18 cellular contexts compared by ENCODE assay signal in genomic region chr1:193634470-193634869, GRCh38.
A peak's percentile ranks its signal among the peaks of the same experiment; 100 is the strongest.
DNase-seq lines count a peak whose midpoint lies in the region; ATAC-seq and FAIRE-seq lines count a peak whose summit lies in the region.
"Had no signal": no experiment of that assay in that cellular context is flagged by ENCODE, and none has a peak within 500 bp of the region (broad histone marks: within the 10 kb centered on the region; RNA-seq: fewer than 3 reads in every experiment).

No MANE protein-coding gene starts in this region.

- peak; percentile 30 for DNase-seq in activated naive CD4-positive, alpha-beta T cell treated with anti-CD3 and anti-CD28 coated beads for 36 hours
- DNase-seq in activated naive CD4-positive, alpha-beta T cell (lab: John Stamatoyannopoulos, UW): no peak
- DNase-seq in NOMO-1 treated with DMSO at 0.1 percent for 48 hours (lab: John Stamatoyannopoulos, UW; ENCODE audit: unreplicated experiment): peak; percentile 9
- DNase-seq in effector memory CD8-positive, alpha-beta T cell: no peak
- DNase-seq in small intestine: peak; percentile 27
- DNase-seq in effector CD4-positive, alpha-beta T cell: no peak
- DNase-seq: DMS 273 treated with DMSO at 0.1 percent for 48 hours; left ventricle myocardium inferior; NCI-H1694 treated with DMSO at 0.1 percent for 48 hours; NCI-H524; psoas muscle; stimulated activated CD4-positive, alpha-beta T cell treated with anti-CD3 and anti-CD28 coated beads, Interleukin-2, amount 100 ng/mL, for 48 hours; T-helper 1 cell; upper lobe of left lung had no signal

- no peaks in the 10 kb centered on the region for H3K9me3 Mint-ChIP-seq in activated naive CD4-positive, alpha-beta T cell treated with anti-CD3 and anti-CD28 coated beads for 36 hours
- H3K9me3 Mint-ChIP-seq in effector memory CD8-positive, alpha-beta T cell: no peaks in the 10 kb centered on the region
- H3K9me3 Mint-ChIP-seq: activated T-helper 1 cell treated with anti-CD3 and anti-CD28 coated beads, Interleukin-12 subunit alpha, Interleukin-12 subunit beta, Interleukin-2, Interleukin-4 antibody, amounts not matched to agents 30 ng/mL and 10 ng/mL and 1 ng/mL, durations not matched to agents 14 hours and 24 hours and 36 hours had no signal

- no peak overlapping the region for H3K27ac Mint-ChIP-seq in activated naive CD4-positive, alpha-beta T cell treated with anti-CD3 and anti-CD28 coated beads for 36 hours
- peak overlapping the region; percentile 9 to 35 for H3K27ac Mint-ChIP-seq in effector memory CD8-positive, alpha-beta T cell
- H3K27ac Mint-ChIP-seq: activated T-helper 1 cell treated with anti-CD3 and anti-CD28 coated beads, Interleukin-12 subunit alpha, Interleukin-12 subunit beta, Interleukin-2, Interleukin-4 antibody, amounts not matched to agents 30 ng/mL and 10 ng/mL and 1 ng/mL, durations not matched to agents 14 hours and 24 hours and 36 hours had no signal

- no peaks in the 10 kb centered on the region for H3K36me3 ChIP-seq in small intestine (ENCODE audit: control insufficient read depth in 2 of 2, insufficient read depth in 2 of 2, low read length in 2 of 2)
- H3K36me3 ChIP-seq: left ventricle myocardium inferior, upper lobe of left lung had no signal

- CTCF ChIA-PET in activated naive CD4-positive, alpha-beta T cell treated with anti-CD3 and anti-CD28 coated beads for 36 hours (lab: Charles Lee): no interaction called here

- no peaks in the 10 kb centered on the region for H3K27me3 Mint-ChIP-seq in activated naive CD4-positive, alpha-beta T cell treated with anti-CD3 and anti-CD28 coated beads for 36 hours (ENCODE audit: low read depth)
- H3K27me3 Mint-ChIP-seq in effector memory CD8-positive, alpha-beta T cell: no peaks in the 10 kb centered on the region

- 79 to 87% (median 86%) methylated on average over 2 of the region's 2 CpGs for WGBS in small intestine, 3 donors

- no peak overlapping the region for H3K4me3 Mint-ChIP-seq in activated naive CD4-positive, alpha-beta T cell treated with anti-CD3 and anti-CD28 coated beads for 36 hours
- peak overlapping the region; percentile 27 to 37 for H3K4me3 Mint-ChIP-seq in effector memory CD8-positive, alpha-beta T cell
- H3K4me3 Mint-ChIP-seq: activated T-helper 1 cell treated with anti-CD3 and anti-CD28 coated beads, Interleukin-12 subunit alpha, Interleukin-12 subunit beta, Interleukin-2, Interleukin-4 antibody, amounts not matched to agents 30 ng/mL and 10 ng/mL and 1 ng/mL, durations not matched to agents 14 hours and 24 hours and 36 hours had no signal

- H3K36me3 Mint-ChIP-seq in activated naive CD4-positive, alpha-beta T cell treated with anti-CD3 and anti-CD28 coated beads for 36 hours (ENCODE audit: low read depth): no peaks in the 10 kb centered on the region
- peaks cover 2% of the 10 kb centered on the region for H3K36me3 Mint-ChIP-seq in effector memory CD8-positive, alpha-beta T cell (ENCODE audit: insufficient read depth)

- peaks cover 9% of the 10 kb centered on the region for H3K4me1 Mint-ChIP-seq in activated naive CD4-positive, alpha-beta T cell treated with anti-CD3 and anti-CD28 coated beads for 36 hours (ENCODE audit: low read depth)
- peaks cover 0 to 10% of the 10 kb centered on the region in 2 donors for H3K4me1 Mint-ChIP-seq in effector memory CD8-positive, alpha-beta T cell (ENCODE audit: low read depth in 2 of 2)

- FAIRE-seq in small intestine (lab: Jason Lieb, UNC): no peak
- FAIRE-seq: GM19239 had no signal

- intact Hi-C loops in activated naive CD4-positive, alpha-beta T cell treated with anti-CD3 and anti-CD28 coated beads for 36 hours (cut with micrococcal nuclease): no loop called here

- H3K4me3 ChIP-seq in small intestine (ENCODE audit: low read depth in 1 of 2, low read length in 2 of 2): no peak overlapping the region
- H3K4me3 ChIP-seq: left ventricle myocardium inferior, psoas muscle, upper lobe of left lung had no signal

- no peaks in the 10 kb centered on the region for H3K27me3 ChIP-seq in small intestine (ENCODE audit: control insufficient read depth in 2 of 2, insufficient read depth in 2 of 2, low read length in 2 of 2)
- H3K27me3 ChIP-seq: upper lobe of left lung had no signal

- no peak overlapping the region for H3K27ac ChIP-seq in small intestine (ENCODE audit: low read depth in 1 of 2, low read length in 1 of 2)
- H3K27ac ChIP-seq: left ventricle myocardium inferior, psoas muscle, upper lobe of left lung had no signal

- ATAC-seq in effector memory CD8-positive, alpha-beta T cell (replicated peaks): peak; percentile 80
- ATAC-seq in HG03439 (IDR thresholded peaks at IDR 0.05; ENCODE audit: unreplicated experiment): no peak
- no peak for ATAC-seq in HG02678 (IDR thresholded peaks at IDR 0.05; ENCODE audit: unreplicated experiment)
- ATAC-seq: psoas muscle had no signal

- no peaks in the 10 kb centered on the region for H3K9me3 ChIP-seq in small intestine (ENCODE audit: control insufficient read depth, low read depth)
- H3K9me3 ChIP-seq: psoas muscle, upper lobe of left lung had no signal

- H3K4me1 ChIP-seq in small intestine (ENCODE audit: control insufficient read depth in 2 of 2, insufficient read depth in 1 of 2, low read depth in 1 of 2, low read length in 1 of 2): no peaks in the 10 kb centered on the region
- H3K4me1 ChIP-seq: psoas muscle, upper lobe of left lung had no signal

Comparison
In these comparisons a context has a peak if more than half of its experiments do, and no peak if none do; other contexts are left out.
1. DNase-seq: peak in activated naive CD4-positive, alpha-beta T cell treated with anti-CD3 and anti-CD28 coated beads for 36 hours (single experiment), NOMO-1 treated with DMSO at 0.1 percent for 48 hours (single experiment) and small intestine (single experiment); none in activated naive CD4-positive, alpha-beta T cell (0 of 4), effector memory CD8-positive, alpha-beta T cell (0 of 3) and effector CD4-positive, alpha-beta T cell (single experiment).